ENCODE assay signal across 8 cellular contexts in the genomic region with DNA sequence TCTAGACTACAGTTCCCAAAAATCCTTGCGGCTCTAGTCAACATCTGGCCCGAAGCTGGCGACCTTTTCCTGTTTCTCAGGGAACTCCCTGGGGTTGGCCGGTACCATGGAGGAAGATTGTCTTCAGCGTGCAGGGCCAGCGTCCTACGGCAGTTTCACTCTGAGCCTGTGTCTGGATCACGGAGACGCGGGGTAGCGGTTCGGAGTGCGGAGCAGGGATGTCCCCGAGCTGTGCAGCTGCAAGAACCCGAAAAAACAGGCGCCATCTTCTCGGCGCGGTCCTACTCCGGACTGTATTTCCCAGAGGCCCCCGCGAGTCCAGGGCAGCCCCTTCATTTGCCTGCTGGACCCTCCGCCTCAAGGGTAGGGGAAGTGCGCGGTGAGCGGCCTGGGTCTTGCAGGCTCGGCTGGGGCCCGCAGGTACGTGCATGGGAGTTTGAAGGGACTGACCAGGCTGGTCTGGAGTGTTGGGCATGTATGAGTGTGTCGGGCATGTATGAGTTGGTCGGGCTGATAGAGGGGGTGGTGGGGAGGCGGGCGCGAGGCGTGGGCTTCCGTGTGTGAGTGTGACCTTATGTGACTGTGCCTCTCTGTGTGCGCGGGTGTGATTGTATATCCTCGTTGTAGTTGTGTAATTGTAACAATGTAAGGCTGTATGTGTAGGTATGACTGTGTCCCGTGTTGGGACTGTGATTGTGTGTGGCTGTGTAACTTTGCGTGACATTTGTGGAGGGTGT. TPM values are rescaled to one million over a fixed set of nuclear protein-coding genes. Genes with fewer than 3 reads are reported as not detected.
DNase-seq lines count a peak whose midpoint lies in the region; ATAC-seq and TF ChIP-seq lines count a peak whose summit lies in the region.

ZNF383 (plus strand) TSS at position 360 of the 737 bp plus-strand sequence. CDS start 12,240 bp downstream, outside the sequence.

- H3K9me3 Mint-ChIP-seq in activated CD8-positive, alpha-beta memory T cell treated with anti-CD3 and anti-CD28 coated beads, Interleukin-2, amount 10 ng/mL, durations not matched to agents 7 days and 5 days (ENCODE audit: low read depth): peaks cover 12% of the 10 kb centered on the region
- H3K9me3 Mint-ChIP-seq in endodermal cell: peaks cover 16% of the 10 kb centered on the region

- H3K4me1 ChIP-seq in endodermal cell (ENCODE audit: control insufficient read depth, insufficient read depth, low read length) (no peaks in the 10 kb centered on the region), mesodermal cell (ENCODE audit: control insufficient read depth, insufficient read depth, low read length, poor library complexity, severe bottlenecking) (no peaks in the 10 kb centered on the region)

- H3K9ac ChIP-seq in endodermal cell (ENCODE audit: extremely low read depth, low read length, poor library complexity, severe bottlenecking): peak within 1 kb of the TSS; percentile 86

- peak within 1 kb of the TSS; percentile 93 for H3K27ac Mint-ChIP-seq in activated CD8-positive, alpha-beta memory T cell treated with anti-CD3 and anti-CD28 coated beads, Interleukin-2, amount 10 ng/mL, durations not matched to agents 7 days and 5 days
- H3K27ac Mint-ChIP-seq in endodermal cell: peak within 1 kb of the TSS; percentile 100

- no peaks in the 10 kb centered on the region for H3K27me3 ChIP-seq in endodermal cell (ENCODE audit: control insufficient read depth, insufficient read depth, low read length, poor library complexity, severe bottlenecking)

- CTCF ChIA-PET in activated CD8-positive, alpha-beta memory T cell treated with anti-CD3 and anti-CD28 coated beads, Interleukin-2, amount 10 ng/mL, durations not matched to agents 7 days and 5 days (lab: Charles Lee): interaction anchor here (0.8 to 1.8 kb wide), 2 partner anchors 45 to 76 kb away, joined by 4 to 7 read pairs; partner anchors contain the start of gene ZNF585A

- no peak for TF ChIP-seq CTCF in GM20000 (IDR thresholded peaks at IDR 0.05; ENCODE audit: extremely low read depth, missing control alignments)
- no peak for TF ChIP-seq CTCF in endodermal cell (conservative IDR thresholded peaks at IDR 0.05)

- peaks cover 19% of the 10 kb centered on the region for H3K4me1 Mint-ChIP-seq in activated CD8-positive, alpha-beta memory T cell treated with anti-CD3 and anti-CD28 coated beads, Interleukin-2, amount 10 ng/mL, durations not matched to agents 7 days and 5 days
- peaks cover 8% of the 10 kb centered on the region for H3K4me1 Mint-ChIP-seq in endodermal cell

- WGBS in endodermal cell (ENCODE audit: insufficient coverage in 1 of 2, insufficient read length in 1 of 2), 2 experiments: 0 to 1% methylated on average over 27 to 41 of the region's 41 CpGs
- 0% methylated on average over 35 to 41 of the region's 41 CpGs for WGBS in mesodermal cell (ENCODE audit: insufficient coverage in 2 of 2), 2 experiments

- H3K4me3 ChIP-seq in endodermal cell (ENCODE audit: low read length): peak within 1 kb of the TSS; percentile 99
- peak within 1 kb of the TSS; percentile 82 for H3K4me3 ChIP-seq in mesodermal cell (ENCODE audit: extremely low read depth, insufficient read depth, low read length, poor library complexity, severe bottlenecking)

- H3K27ac ChIP-seq in endodermal cell (ENCODE audit: low read depth, low read length) (peak within 1 kb of the TSS; percentile 60), mesodermal cell (ENCODE audit: low read depth, low read length, severe bottlenecking) (peak within 1 kb of the TSS; percentile 87)

- peaks cover 54% of the 10 kb centered on the region for H3K36me3 Mint-ChIP-seq in activated CD8-positive, alpha-beta memory T cell treated with anti-CD3 and anti-CD28 coated beads, Interleukin-2, amount 10 ng/mL, durations not matched to agents 7 days and 5 days
- H3K36me3 Mint-ChIP-seq in endodermal cell (ENCODE audit: low read depth): peaks cover 24% of the 10 kb centered on the region

- H3K4me3 Mint-ChIP-seq in activated CD8-positive, alpha-beta memory T cell treated with anti-CD3 and anti-CD28 coated beads, Interleukin-2, amount 10 ng/mL, durations not matched to agents 7 days and 5 days: peak within 1 kb of the TSS; percentile 89
- peak within 1 kb of the TSS; percentile 91 for H3K4me3 Mint-ChIP-seq in endodermal cell

- H3K9me3 ChIP-seq in endodermal cell (ENCODE audit: control insufficient read depth, low read length): peaks cover 6% of the 10 kb centered on the region
- H3K9me3 ChIP-seq in mesodermal cell (ENCODE audit: control insufficient read depth, low read length): peaks cover 11% of the 10 kb centered on the region

- peak; percentile 89 for ATAC-seq in activated CD8-positive, alpha-beta memory T cell treated with anti-CD3 and anti-CD28 coated beads, Interleukin-2, amount 10 ng/mL, durations not matched to agents 7 days and 5 days

- H3K36me3 ChIP-seq in endodermal cell (ENCODE audit: control insufficient read depth, insufficient read depth, low read length) (peaks cover 15% of the 10 kb centered on the region), mesodermal cell (ENCODE audit: control insufficient read depth, insufficient read depth, low read length) (peaks cover 25% of the 10 kb centered on the region)

- DNase-seq in CMK (ENCODE audit: low read depth): peak; percentile 75
- peak; percentile 82 for DNase-seq in GM20000 (ENCODE audit: low spot score)
- peak; percentile 69 for DNase-seq in HS-5 (ENCODE audit: low read depth)
- peak; percentile 93 to 95 for DNase-seq in NOMO-1 (lab: John Stamatoyannopoulos, UW; ENCODE audit: unreplicated experiment in 2 of 2)
- peak; percentile 92 for DNase-seq in activated CD8-positive, alpha-beta memory T cell treated with anti-CD3 and anti-CD28 coated beads, Interleukin-2, amount 10 ng/mL, durations not matched to agents 7 days and 5 days
- DNase-seq in endodermal cell: peak; percentile 97
- DNase-seq in stimulated activated CD8-positive, alpha-beta memory T cell treated with anti-CD3 and anti-CD28 coated beads, Interleukin-15, amount 100 ng/mL, for 24 hours (ENCODE audit: low read depth): peak; percentile 59

- H3K27me3 Mint-ChIP-seq in activated CD8-positive, alpha-beta memory T cell treated with anti-CD3 and anti-CD28 coated beads, Interleukin-2, amount 10 ng/mL, durations not matched to agents 7 days and 5 days: no peaks in the 10 kb centered on the region
- H3K27me3 Mint-ChIP-seq in endodermal cell (ENCODE audit: insufficient read depth): no peaks in the 10 kb centered on the region

RNA-seq across cellular contexts. Expression of gene ZNF383, which starts in this region (rescaled TPM):
- total RNA-seq in activated CD8-positive, alpha-beta memory T cell treated with anti-CD3 and anti-CD28 coated beads, Interleukin-2, amount 10 ng/mL, durations not matched to agents 7 days and 5 days: 10 to 100 TPM in 1 of 2 experiments, 1 to 10 TPM in 1; 9.3 to 10.8 TPM
- 1 to 10 TPM; 5.7 to 7.3 TPM for total RNA-seq in endodermal cell
- 5.7 TPM for polyA plus RNA-seq in endodermal cell (2013, experiment 1 of 2)
- 5.2 TPM for polyA plus RNA-seq in endodermal cell (2013, experiment 2 of 2)
- polyA plus RNA-seq in mesodermal cell (2013, experiment 1 of 2): 3.8 TPM
- 4.7 TPM for polyA plus RNA-seq in mesodermal cell (2013, experiment 2 of 2)

Comparison
In these comparisons a context has a peak if more than half of its experiments do, and no peak if none do; other contexts are left out.
1. Peak in every context shown above with its lines: DNase-seq, ATAC-seq, H3K4me3 ChIP-seq and H3K27ac ChIP-seq.